In the genomic region with DNA sequence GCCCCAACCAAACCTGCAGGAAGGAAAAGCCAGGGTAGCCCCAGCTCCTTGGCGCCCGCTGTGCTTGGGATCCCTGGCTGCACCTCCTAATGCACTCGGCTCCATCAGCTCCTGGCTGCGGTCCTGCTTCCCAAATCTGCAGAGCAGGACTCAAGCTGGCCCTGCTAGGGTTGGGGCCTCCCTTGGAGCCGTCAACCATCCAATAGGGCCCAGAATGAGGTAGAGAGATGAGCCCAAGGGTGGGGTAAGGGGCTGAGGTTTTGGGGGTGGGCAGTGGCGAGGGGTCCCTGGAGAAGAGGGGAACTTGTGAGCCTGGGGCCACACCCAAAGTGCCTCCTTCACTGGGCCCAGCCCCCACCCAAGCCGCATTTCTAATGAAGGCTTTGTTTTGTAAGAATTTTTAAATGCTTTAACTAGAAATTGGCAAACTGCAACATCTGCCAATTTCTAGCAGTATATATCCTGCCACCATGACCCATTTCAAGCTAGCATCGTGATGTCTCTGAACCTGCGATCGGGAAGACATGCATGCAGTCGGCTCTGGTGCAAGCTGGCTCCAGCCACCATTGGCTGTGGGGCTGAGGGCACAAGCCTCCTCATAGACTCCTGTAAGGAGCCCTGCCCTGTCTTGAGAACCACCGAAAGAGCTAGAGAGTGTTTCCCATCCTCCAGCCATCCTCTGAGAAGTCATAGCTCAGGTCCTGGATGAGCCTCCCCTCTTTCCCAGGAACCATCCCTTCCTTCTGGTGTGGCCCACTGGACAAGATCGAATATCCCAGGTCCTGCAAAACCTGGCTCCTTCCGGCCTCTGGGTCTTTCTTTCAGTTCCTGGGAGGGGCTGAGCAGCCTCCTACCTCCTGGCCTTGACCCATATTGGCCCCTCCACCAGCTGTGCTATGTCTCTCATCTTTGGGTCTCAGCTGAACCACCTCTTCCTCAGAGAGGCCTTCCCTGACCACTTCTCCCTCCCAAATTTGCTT, we compare ENCODE assay signal across 27 cellular contexts. TPM values are rescaled to one million over a fixed set of nuclear protein-coding genes. Genes with fewer than 3 reads are reported as not detected.
A peak's percentile ranks its signal among the peaks of the same experiment; 100 is the strongest.
DNase-seq lines count a peak whose midpoint lies in the region; ATAC-seq and TF ChIP-seq lines count a peak whose summit lies in the region.
"Had no signal": no experiment of that assay in that cellular context is flagged by ENCODE, and none has a peak within 500 bp of the region (broad histone marks: within the 10 kb centered on the region; RNA-seq: fewer than 3 reads in every experiment).

No MANE protein-coding gene starts in this region.

- POLR2A ChIA-PET in naive thymus-derived CD8-positive, alpha-beta T cell (lab: Charles Lee): interaction anchor here (0.7 to 2.6 kb wide), 8 partner anchors 14 to 70 kb away, joined by 3 to 9 read pairs (median 3); no protein-coding TSS in a partner anchor
- POLR2A ChIA-PET in naive thymus-derived CD4-positive, alpha-beta T cell (lab: Charles Lee): interaction anchor here (0.7 to 3.2 kb wide), 4 partner anchors 8 to 50 kb away, joined by 3 to 11 read pairs (median 4); no protein-coding TSS in a partner anchor

- no peaks in the 10 kb centered on the region for H3K9me3 ChIP-seq in right atrium auricular region
- H3K9me3 ChIP-seq in adrenal gland (replicated peaks in 1 of 3): no peaks in the 10 kb centered on the region
- no peaks in the 10 kb centered on the region for H3K9me3 ChIP-seq in naive thymus-derived CD4-positive, alpha-beta T cell (ENCODE audit: control insufficient read depth in 2 of 3, low read length in 3 of 3)
- H3K9me3 ChIP-seq: colonic mucosa, MG63, ovary, vagina had no signal

- peak overlapping the region in 1 of 10 donors; percentile 24 for H3K4me3 Mint-ChIP-seq in naive thymus-derived CD8-positive, alpha-beta T cell
- no peak overlapping the region for H3K4me3 Mint-ChIP-seq in stimulated activated naive B cell treated with anti-CD40 and anti-IgM and Interleukin-4, amounts not matched to agents 10 μg/mL and 1 μg/mL and 100 μg/mL, for 72 hours
- no peak overlapping the region for H3K4me3 Mint-ChIP-seq in naive thymus-derived CD4-positive, alpha-beta T cell
- H3K4me3 Mint-ChIP-seq: activated CD4-positive, alpha-beta memory T cell treated with anti-CD3 and anti-CD28 coated beads for 36 hours; brain; T-helper 2 cell treated with Interferon-gamma antibody and Interleukin-4, amounts not matched to agents 5 μg/mL and 100 μg/mL, for 36 hours had no signal

- TF ChIP-seq CTCF in right atrium auricular region (IDR thresholded peaks at IDR 0.05) (no peak), adrenal gland (IDR thresholded peaks at IDR 0.05) (no peak)

- H3K27me3 ChIP-seq in right atrium auricular region: no peaks in the 10 kb centered on the region
- no peaks in the 10 kb centered on the region for H3K27me3 ChIP-seq in adrenal gland
- H3K27me3 ChIP-seq in naive thymus-derived CD4-positive, alpha-beta T cell (ENCODE audit: control insufficient read depth in 2 of 2, insufficient read depth in 2 of 2, low read length in 2 of 2): no peaks in the 10 kb centered on the region
- H3K27me3 ChIP-seq: colonic mucosa, MG63, ovary, vagina had no signal

- intact Hi-C loops in left ventricle myocardium superior (cut with micrococcal nuclease) (no loop called here), adrenal gland (cut with DNase I) (no loop called here)
- intact Hi-C loops in naive thymus-derived CD4-positive, alpha-beta T cell (cut with micrococcal nuclease): no loop called here

- DNase-seq in left ventricle myocardium superior (peak; percentile 36), right atrium auricular region (ENCODE audit: low spot score) (no peak), adrenal gland (peak in 4 of 7 donors; percentile 12 to 18 (median 13)), NCI-H345 (lab: John Stamatoyannopoulos, UW) (no peak)
- DNase-seq in naive thymus-derived CD8-positive, alpha-beta T cell: peak in 1 of 10 donors; percentile 13
- no peak for DNase-seq in stimulated activated naive B cell treated with anti-CD40 and anti-IgM and Interleukin-4, amounts not matched to agents 10 μg/mL and 1 μg/mL and 100 μg/mL, for 72 hours
- no peak for DNase-seq in naive thymus-derived CD4-positive, alpha-beta T cell
- DNase-seq: activated CD4-positive, alpha-beta memory T cell treated with anti-CD3 and anti-CD28 coated beads for 36 hours; colonic mucosa; DMS 273 treated with DMSO at 0.1 percent for 48 hours; mammary epithelial cell; MG63; NCI-H1417 treated with DMSO at 0.1 percent for 48 hours; NCI-H2107; NCI-H510A treated with DMSO at 0.1 percent for 48 hours; NK-92 treated with Interleukin-12 subunit alpha and Interleukin-12 subunit beta, amount 100 ng/mL, for 24 hours; stimulated activated CD4-positive, alpha-beta T cell treated with anti-CD3 and anti-CD28 coated beads, Interleukin-15, amount 100 ng/mL, for 24 hours had no signal

- H3K4me1 ChIP-seq in right atrium auricular region (peaks cover 0 to 33% of the 10 kb centered on the region in 2 donors), adrenal gland (replicated peaks in 1 of 2) (peaks cover 26 to 45% of the 10 kb centered on the region in 2 donors)
- H3K4me1 ChIP-seq in naive thymus-derived CD4-positive, alpha-beta T cell (ENCODE audit: control insufficient read depth in 2 of 2, insufficient read depth in 2 of 2, low read length in 2 of 2): peaks cover 32 to 34% of the 10 kb centered on the region in 2 donors

- no peak for TF ChIP-seq POLR2A in adrenal gland (IDR thresholded peaks at IDR 0.05)

- no peaks in the 10 kb centered on the region for H3K9me3 Mint-ChIP-seq in naive thymus-derived CD8-positive, alpha-beta T cell
- peaks cover 2 to 4% of the 10 kb centered on the region in 2 donors for H3K9me3 Mint-ChIP-seq in stimulated activated naive B cell treated with anti-CD40 and anti-IgM and Interleukin-4, amounts not matched to agents 10 μg/mL and 1 μg/mL and 100 μg/mL, for 72 hours
- H3K9me3 Mint-ChIP-seq in naive thymus-derived CD4-positive, alpha-beta T cell: peaks cover 0 to 5% (median 0%) of the 10 kb centered on the region in 11 donors
- H3K9me3 Mint-ChIP-seq: activated CD4-positive, alpha-beta memory T cell treated with anti-CD3 and anti-CD28 coated beads for 36 hours; T-helper 2 cell treated with Interferon-gamma antibody and Interleukin-4, amounts not matched to agents 5 μg/mL and 100 μg/mL, for 36 hours had no signal

- no peaks in the 10 kb centered on the region for H3K36me3 ChIP-seq in right atrium auricular region
- no peaks in the 10 kb centered on the region for H3K36me3 ChIP-seq in adrenal gland (replicated peaks in 1 of 2)
- no peaks in the 10 kb centered on the region for H3K36me3 ChIP-seq in naive thymus-derived CD4-positive, alpha-beta T cell (ENCODE audit: control insufficient read depth in 2 of 3, insufficient read depth in 3 of 3, low read length in 3 of 3)
- H3K36me3 ChIP-seq: colonic mucosa, MG63, ovary, vagina had no signal

- ATAC-seq in left ventricle myocardium superior: no peak
- no peak for ATAC-seq in naive thymus-derived CD8-positive, alpha-beta T cell
- no peak for ATAC-seq in stimulated activated naive B cell treated with anti-CD40 and anti-IgM and Interleukin-4, amounts not matched to agents 10 μg/mL and 1 μg/mL and 100 μg/mL, for 72 hours (replicated peaks)
- ATAC-seq in naive thymus-derived CD4-positive, alpha-beta T cell: no peak

- peaks cover 0 to 2% (median 0%) of the 10 kb centered on the region in 3 donors for H3K36me3 Mint-ChIP-seq in naive thymus-derived CD8-positive, alpha-beta T cell
- peaks cover 0 to 2% of the 10 kb centered on the region in 2 donors for H3K36me3 Mint-ChIP-seq in stimulated activated naive B cell treated with anti-CD40 and anti-IgM and Interleukin-4, amounts not matched to agents 10 μg/mL and 1 μg/mL and 100 μg/mL, for 72 hours
- H3K36me3 Mint-ChIP-seq in naive thymus-derived CD4-positive, alpha-beta T cell: peaks cover 0 to 18% (median 0%) of the 10 kb centered on the region in 5 donors
- H3K36me3 Mint-ChIP-seq: activated CD4-positive, alpha-beta memory T cell treated with anti-CD3 and anti-CD28 coated beads for 36 hours; brain had no signal

- H3K4me1 Mint-ChIP-seq in naive thymus-derived CD8-positive, alpha-beta T cell: peaks cover 40 to 72% (median 69%) of the 10 kb centered on the region in 4 donors
- H3K4me1 Mint-ChIP-seq in stimulated activated naive B cell treated with anti-CD40 and anti-IgM and Interleukin-4, amounts not matched to agents 10 μg/mL and 1 μg/mL and 100 μg/mL, for 72 hours: peaks cover 15 to 22% of the 10 kb centered on the region in 2 donors
- H3K4me1 Mint-ChIP-seq in naive thymus-derived CD4-positive, alpha-beta T cell: peaks cover 33 to 52% (median 47%) of the 10 kb centered on the region in 7 donors

- no peak overlapping the region for H3K4me3 ChIP-seq in right atrium auricular region
- no peak overlapping the region for H3K4me3 ChIP-seq in adrenal gland
- no peak overlapping the region for H3K4me3 ChIP-seq in naive thymus-derived CD4-positive, alpha-beta T cell (ENCODE audit: low read length)
- H3K4me3 ChIP-seq: colonic mucosa, MG63, ovary, vagina had no signal

- no peaks in the 10 kb centered on the region for H3K27me3 Mint-ChIP-seq in naive thymus-derived CD8-positive, alpha-beta T cell
- peaks cover 24 to 46% of the 10 kb centered on the region in 2 donors for H3K27me3 Mint-ChIP-seq in stimulated activated naive B cell treated with anti-CD40 and anti-IgM and Interleukin-4, amounts not matched to agents 10 μg/mL and 1 μg/mL and 100 μg/mL, for 72 hours
- peaks cover 0 to 5% (median 0%) of the 10 kb centered on the region in 5 donors for H3K27me3 Mint-ChIP-seq in naive thymus-derived CD4-positive, alpha-beta T cell

- CTCF ChIA-PET in naive thymus-derived CD4-positive, alpha-beta T cell (lab: Charles Lee): interaction anchor here (1.3 to 1.5 kb wide), 3 partner anchors 25 to 88 kb away, joined by 4 to 5 read pairs (median 4); a partner anchor contains a TSS

- no peak overlapping the region for H3K27ac ChIP-seq in right atrium auricular region
- no peak overlapping the region for H3K27ac ChIP-seq in adrenal gland
- H3K27ac ChIP-seq in naive thymus-derived CD4-positive, alpha-beta T cell (ENCODE audit: low read depth, low read length): no peak overlapping the region
- H3K27ac ChIP-seq: colonic mucosa, ovary, vagina, VCaP had no signal

- 84 to 92% (median 89%) methylated on average over 14 of the region's 14 CpGs for WGBS in adrenal gland, 4 donors

- peak overlapping the region; percentile 38 to 96 (median 69) for H3K27ac Mint-ChIP-seq in naive thymus-derived CD8-positive, alpha-beta T cell
- no peak overlapping the region for H3K27ac Mint-ChIP-seq in stimulated activated naive B cell treated with anti-CD40 and anti-IgM and Interleukin-4, amounts not matched to agents 10 μg/mL and 1 μg/mL and 100 μg/mL, for 72 hours
- peak overlapping the region in 1 of 9 donors; percentile 28 for H3K27ac Mint-ChIP-seq in naive thymus-derived CD4-positive, alpha-beta T cell
- H3K27ac Mint-ChIP-seq: activated CD4-positive, alpha-beta memory T cell treated with anti-CD3 and anti-CD28 coated beads for 36 hours; brain; T-helper 2 cell treated with Interferon-gamma antibody and Interleukin-4, amounts not matched to agents 5 μg/mL and 100 μg/mL, for 36 hours had no signal

RNA-seq across cellular contexts. Expression of a gene that starts 15.5 kb away (rescaled TPM):
- total RNA-seq in left ventricle myocardium superior (1.1 TPM), right atrium auricular region (1 to 10 TPM; 1.6 to 2.2 TPM), adrenal gland (10 to 100 TPM in 1 of 8 donors, 1 to 10 TPM in 7; 2.2 to 28.6 (median 5.9) TPM)
- 10 to 100 TPM in 2 of 3 donors, 1 to 10 TPM in 1; 2.9 to 45.7 (median 17.9) TPM for polyA plus RNA-seq in adrenal gland
- total RNA-seq in naive thymus-derived CD8-positive, alpha-beta T cell: 10 to 100 TPM; 24.6 to 25.7 TPM
- polyA plus RNA-seq in naive thymus-derived CD8-positive, alpha-beta T cell: 1 to 10 TPM in 2 of 3 donors, under 1 TPM in 1; 0.68 to 4.0 (median 1.7) TPM
- 10 to 100 TPM; 12.4 to 27.6 (median 20.2) TPM for total RNA-seq in naive thymus-derived CD4-positive, alpha-beta T cell
- 1 to 10 TPM; 1.1 to 2.4 TPM for polyA plus RNA-seq in naive thymus-derived CD4-positive, alpha-beta T cell

RNA-seq across cellular contexts. Expression of a gene that starts 22.8 kb away (rescaled TPM):
- total RNA-seq in left ventricle myocardium superior (0.79 TPM), right atrium auricular region (1 to 10 TPM in 1 of 2 donors, under 1 TPM in 1; 0.94 to 1.0 TPM), adrenal gland (1 to 10 TPM in 5 of 8 donors, under 1 TPM in 3; 0.43 to 2.1 (median 1.4) TPM)
- under 1 TPM; 0.34 to 0.48 (median 0.40) TPM for polyA plus RNA-seq in adrenal gland
- total RNA-seq in naive thymus-derived CD8-positive, alpha-beta T cell: 10 to 100 TPM; 31.1 to 34.2 TPM
- polyA plus RNA-seq in naive thymus-derived CD8-positive, alpha-beta T cell: 100 to 1,000 TPM in 1 of 3 donors, 10 to 100 TPM in 2; 74.9 to 113 (median 81.1) TPM
- total RNA-seq in naive thymus-derived CD4-positive, alpha-beta T cell: 100 to 1,000 TPM in 2 of 5 experiments, 10 to 100 TPM in 3; 14.3 to 209 (median 44.1) TPM
- polyA plus RNA-seq in naive thymus-derived CD4-positive, alpha-beta T cell: 10 to 100 TPM; 13.6 to 20.2 TPM
- total RNA-seq: myocyte, SK-MEL-5 had no signal

RNA-seq across cellular contexts. Expression of a gene that starts 39.7 kb away (rescaled TPM):
- total RNA-seq in left ventricle myocardium superior (not detected), right atrium auricular region (not detected), adrenal gland (1 to 10 TPM in 1 of 8 donors, under 1 TPM in 6, not detected in 1; 0.28 to 2.0 (median 0.41) TPM)
- polyA plus RNA-seq in adrenal gland: 1 to 10 TPM in 2 of 3 donors, under 1 TPM in 1; 0.34 to 1.2 (median 1.0) TPM
- 10 to 100 TPM; 13.5 to 13.7 TPM for total RNA-seq in naive thymus-derived CD8-positive, alpha-beta T cell
- 1 to 10 TPM; 2.9 to 7.3 (median 4.2) TPM for polyA plus RNA-seq in naive thymus-derived CD8-positive, alpha-beta T cell
- total RNA-seq in naive thymus-derived CD4-positive, alpha-beta T cell: 10 to 100 TPM in 2 of 5 experiments, 1 to 10 TPM in 3; 3.9 to 30.4 (median 6.4) TPM
- polyA plus RNA-seq in naive thymus-derived CD4-positive, alpha-beta T cell: 1 to 10 TPM; 5.8 to 9.5 TPM
- total RNA-seq: H4, mammary epithelial cell, myocyte, right cardiac atrium, SK-MEL-5, vagina had no signal
- polyA plus RNA-seq: keratinocyte, mammary epithelial cell, right cardiac atrium had no signal

Comparison
In these comparisons a context has a peak if more than half of its experiments do, and no peak if none do; other contexts are left out.
1. DNase-seq: peak in left ventricle myocardium superior (single experiment) and adrenal gland (4 of 7); none in right atrium auricular region (single experiment), stimulated activated naive B cell treated with anti-CD40 and anti-IgM and Interleukin-4, amounts not matched to agents 10 μg/mL and 1 μg/mL and 100 μg/mL, for 72 hours (single experiment), NCI-H345 (single experiment) and naive thymus-derived CD4-positive, alpha-beta T cell (0 of 9).